ENCODE assay signal across 34 cellular contexts in genomic region chr3:13975686-13976085, GRCh38.
"Had no signal": no experiment of that assay in that cellular context is flagged by ENCODE, and none has a peak within 500 bp of the region (broad histone marks: within the 10 kb centered on the region; RNA-seq: fewer than 3 reads in every experiment).

No MANE protein-coding gene starts in this region.

- H3K4me3 ChIP-seq: adrenal gland, body of pancreas, breast epithelium had no signal

- DNase-seq: activated B cell treated with CpG ODN at 0.5 μM for 24 hours; activated CD4-positive, alpha-beta memory T cell treated with anti-CD3 and anti-CD28 coated beads for 36 hours; activated CD4-positive, alpha-beta T cell treated with anti-CD3 and anti-CD28 coated beads for 4 hours; activated CD4-positive, alpha-beta T cell treated with anti-CD3 and anti-CD28 coated beads, Interleukin-2, amount 10 ng/mL, durations not matched to agents 24 days and 14 days; activated CD4-positive, alpha-beta T cell treated with anti-CD3 and anti-CD28 coated beads, Interleukin-2, amount 50 U/mL, for 1 hour; activated CD4-positive, alpha-beta T cell treated with anti-CD3 and anti-CD28 coated beads, Interleukin-2, amount 50 U/mL, for 4 hours; activated CD4-positive, CD25-positive, alpha-beta regulatory T cell treated with anti-CD3 and anti-CD28 coated beads, Interleukin-2, amount 50 U/mL, for 72 hours; activated CD8-positive, alpha-beta memory T cell treated with anti-CD3 and anti-CD28 coated beads, Interleukin-2, amount 50 U/mL, for 4 hours; activated CD8-positive, alpha-beta T cell treated with anti-CD3 and anti-CD28 coated beads for 36 hours; activated effector memory CD4-positive, alpha-beta T cell treated with anti-CD3 and anti-CD28 coated beads, Interleukin-2, amount 50 U/mL, for 16 hours; activated gamma-delta T cell treated with Interleukin-2 at 50 U/mL for 16 hours; activated naive CD4-positive, alpha-beta T cell; activated naive CD4-positive, alpha-beta T cell treated with anti-CD3 and anti-CD28 coated beads for 36 hours; activated naive CD4-positive, alpha-beta T cell treated with anti-CD3 and anti-CD28 coated beads, Interleukin-2, amount 50 U/mL, for 16 hours; activated naive CD8-positive, alpha-beta T cell treated with anti-CD3 and anti-CD28 coated beads for 36 hours; activated T-cell treated with anti-CD3 and anti-CD28 coated beads for 4 hours; activated T-cell treated with anti-CD3 and anti-CD28 coated beads, Interleukin-2, amount 50 U/mL, for 1 hour; activated T-cell treated with anti-CD3 and anti-CD28 coated beads, Interleukin-2, amount 50 U/mL, for 4 hours; activated T-cell treated with anti-CD3 and anti-CD28 coated beads, Interleukin-2, amount 50 U/mL, for 72 hours; adrenal gland; amniotic stem cell; aorta; body of pancreas; brain microvascular endothelial cell; central memory CD4-positive, alpha-beta T cell; T-helper 2 cell; T-helper 9 cell had no signal

- H3K36me3 ChIP-seq: adrenal gland, brain microvascular endothelial cell, breast epithelium had no signal

- ATAC-seq: activated CD8-positive, alpha-beta T cell treated with anti-CD3 and anti-CD28 coated beads for 36 hours; activated naive CD4-positive, alpha-beta T cell treated with anti-CD3 and anti-CD28 coated beads, Interleukin-2, amount 50 U/mL, for 72 hours; activated T-cell treated with anti-CD3 and anti-CD28 coated beads, Interleukin-2, amount 50 U/mL, for 4 hours; activated T-cell treated with anti-CD3 and anti-CD28 coated beads, Interleukin-2, amount 50 U/mL, for 72 hours; activated T-helper 17 cell treated with anti-CD3 and anti-CD28 coated beads, Interleukin-2, amount 50 U/mL, for 72 hours; body of pancreas had no signal

- FAIRE-seq: astrocyte, colon, TTC549 had no signal

- H3K4me1 ChIP-seq: adrenal gland, body of pancreas, breast epithelium had no signal

- H3K27ac ChIP-seq: adrenal gland, body of pancreas, brain microvascular endothelial cell, breast epithelium, VCaP had no signal

- H3K27me3 ChIP-seq: adrenal gland, body of pancreas, brain microvascular endothelial cell, breast epithelium had no signal
